Comparison of ENCODE assay signal across 11 cellular contexts in genomic region chr7:22589641-22590141, GRCh38.
DNase-seq lines count a peak whose midpoint lies in the region; ATAC-seq and TF ChIP-seq lines count a peak whose summit lies in the region.
"Had no signal": no experiment of that assay in that cellular context is flagged by ENCODE, and none has a peak within 500 bp of the region (broad histone marks: within the 10 kb centered on the region; RNA-seq: fewer than 3 reads in every experiment).

No MANE protein-coding gene starts in this region.

- ATAC-seq in right cardiac atrium: peak; percentile 97 to 98
- no peak for ATAC-seq in HG02981 (IDR thresholded peaks at IDR 0.05; ENCODE audit: unreplicated experiment)
- no peak for ATAC-seq in GM21381 (IDR thresholded peaks at IDR 0.05; ENCODE audit: unreplicated experiment)
- ATAC-seq in GM21526 (IDR thresholded peaks at IDR 0.05; ENCODE audit: low FRiP score, unreplicated experiment): no peak
- ATAC-seq: GM12878; naive thymus-derived CD8-positive, alpha-beta T cell had no signal

- 16% methylated on average over 10 of the region's 10 CpGs for WGBS in right cardiac atrium

- no peak overlapping the region for H3K27ac Mint-ChIP-seq in activated naive CD4-positive, alpha-beta T cell treated with anti-CD3 and anti-CD28 coated beads, Interleukin-2, amount 10 ng/mL, durations not matched to agents 7 days and 5 days
- H3K27ac Mint-ChIP-seq: naive thymus-derived CD8-positive, alpha-beta T cell had no signal

- H3K4me3 ChIP-seq in cardiac fibroblast (replicated peaks in 1 of 2; ENCODE audit: low read depth in 2 of 2, low read length in 2 of 2): peak overlapping the region in 1 of 2 donors; percentile 8
- no peak overlapping the region for H3K4me3 ChIP-seq in right cardiac atrium (ENCODE audit: low read length)
- H3K4me3 ChIP-seq: GM12878 had no signal

- intact Hi-C loops in right cardiac atrium (cut with DNase I): no loop called here

- peaks cover 14% of the 10 kb centered on the region for H3K4me1 ChIP-seq in right cardiac atrium (ENCODE audit: control insufficient read depth, insufficient read depth, low read length)

- H3K4me3 Mint-ChIP-seq in activated naive CD4-positive, alpha-beta T cell treated with anti-CD3 and anti-CD28 coated beads, Interleukin-2, amount 10 ng/mL, durations not matched to agents 7 days and 5 days: no peak overlapping the region
- H3K4me3 Mint-ChIP-seq: naive thymus-derived CD8-positive, alpha-beta T cell had no signal

- H3K4me1 Mint-ChIP-seq in activated naive CD4-positive, alpha-beta T cell treated with anti-CD3 and anti-CD28 coated beads, Interleukin-2, amount 10 ng/mL, durations not matched to agents 7 days and 5 days: peaks cover 6% of the 10 kb centered on the region

- peak overlapping the region; percentile 50 for H3K27ac ChIP-seq in right cardiac atrium (ENCODE audit: low read length)

- CTCF ChIA-PET in activated naive CD4-positive, alpha-beta T cell treated with anti-CD3 and anti-CD28 coated beads, Interleukin-2, amount 10 ng/mL, durations not matched to agents 7 days and 5 days (lab: Charles Lee): interaction anchor here (2.1 kb wide), 1 partner anchor 29 kb away, joined by 7 read pairs; no protein-coding TSS in a partner anchor

- no peaks in the 10 kb centered on the region for H3K9me3 ChIP-seq in right cardiac atrium (ENCODE audit: control insufficient read depth, low read length)

- no peaks in the 10 kb centered on the region for H3K27me3 ChIP-seq in right cardiac atrium (ENCODE audit: control insufficient read depth, insufficient read depth)

- peaks cover 14% of the 10 kb centered on the region for H3K36me3 Mint-ChIP-seq in activated naive CD4-positive, alpha-beta T cell treated with anti-CD3 and anti-CD28 coated beads, Interleukin-2, amount 10 ng/mL, durations not matched to agents 7 days and 5 days
- H3K36me3 Mint-ChIP-seq: naive thymus-derived CD8-positive, alpha-beta T cell had no signal

- H3K27me3 Mint-ChIP-seq in activated naive CD4-positive, alpha-beta T cell treated with anti-CD3 and anti-CD28 coated beads, Interleukin-2, amount 10 ng/mL, durations not matched to agents 7 days and 5 days: peaks cover 44% of the 10 kb centered on the region

- TF ChIP-seq CTCF in cardiac fibroblast (IDR thresholded peaks at IDR 0.05; ENCODE audit: low read depth, low read length): no peak

- DNase-seq in H4 (ENCODE audit: low spot score) (peak; percentile 74), cardiac fibroblast (ENCODE audit: low read depth in 2 of 2) (peak; percentile 92 to 94), right cardiac atrium (peak; percentile 89 to 90 (median 89)), renal cortical epithelial cell (ENCODE audit: low read depth) (peak; percentile 59)
- no peak for DNase-seq in activated naive CD4-positive, alpha-beta T cell treated with anti-CD3 and anti-CD28 coated beads, Interleukin-2, amount 10 ng/mL, durations not matched to agents 7 days and 5 days
- DNase-seq: naive thymus-derived CD8-positive, alpha-beta T cell; T-helper 9 cell had no signal

- no peaks in the 10 kb centered on the region for H3K9me3 Mint-ChIP-seq in activated naive CD4-positive, alpha-beta T cell treated with anti-CD3 and anti-CD28 coated beads, Interleukin-2, amount 10 ng/mL, durations not matched to agents 7 days and 5 days

Comparison
In these comparisons a context has a peak if more than half of its experiments do, and no peak if none do; other contexts are left out.
1. ATAC-seq: peak in right cardiac atrium (2 of 2); none in HG02981 (single experiment), GM21381 (single experiment) and GM21526 (single experiment).